In genomic region chr6:155142902-155143609, GRCh38 we compare ENCODE assay signal across 8 cellular contexts.
DNase-seq lines count a peak whose midpoint lies in the region; ATAC-seq, FAIRE-seq and TF ChIP-seq lines count a peak whose summit lies in the region.

No MANE protein-coding gene starts in this region.

- DNase-seq in GM18507 (ENCODE audit: extremely low spot score, insufficient read length, low read depth) = no peak
- no peak for DNase-seq in MG63
- no peak for DNase-seq in effector memory CD8-positive, alpha-beta T cell
- no peak for DNase-seq in gastrocnemius medialis
- no peak for DNase-seq in GDM1 (lab: John Stamatoyannopoulos, UW)
- DNase-seq in mesenteric fat pad (ENCODE audit: low spot score) = no peak
- DNase-seq in activated naive CD4-positive, alpha-beta T cell treated with anti-CD3 and anti-CD28 coated beads for 36 hours = no peak

- peak; percentile 56 for ATAC-seq in effector memory CD8-positive, alpha-beta T cell (replicated peaks)
- ATAC-seq in gastrocnemius medialis = peak in 1 of 2 donors; percentile 62
- ATAC-seq in HG02885 (IDR thresholded peaks at IDR 0.05; ENCODE audit: poor library complexity, unreplicated experiment) = no peak

- H3K9me3 Mint-ChIP-seq in effector memory CD8-positive, alpha-beta T cell = no peaks in the 10 kb centered on the region
- H3K9me3 Mint-ChIP-seq in activated naive CD4-positive, alpha-beta T cell treated with anti-CD3 and anti-CD28 coated beads for 36 hours = no peaks in the 10 kb centered on the region

- no peaks in the 10 kb centered on the region for H3K27me3 ChIP-seq in MG63
- H3K27me3 ChIP-seq in gastrocnemius medialis = no peaks in the 10 kb centered on the region

- H3K9me3 ChIP-seq in MG63 = no peaks in the 10 kb centered on the region
- H3K9me3 ChIP-seq in gastrocnemius medialis = no peaks in the 10 kb centered on the region

- peaks cover 20 to 24% of the 10 kb centered on the region in 2 donors for H3K4me1 Mint-ChIP-seq in effector memory CD8-positive, alpha-beta T cell (ENCODE audit: low read depth in 2 of 2)
- peaks cover 22% of the 10 kb centered on the region for H3K4me1 Mint-ChIP-seq in activated naive CD4-positive, alpha-beta T cell treated with anti-CD3 and anti-CD28 coated beads for 36 hours (ENCODE audit: low read depth)

- H3K4me1 ChIP-seq in gastrocnemius medialis = peaks cover 23 to 27% of the 10 kb centered on the region in 2 donors

- H3K27me3 Mint-ChIP-seq in effector memory CD8-positive, alpha-beta T cell = no peaks in the 10 kb centered on the region
- H3K27me3 Mint-ChIP-seq in activated naive CD4-positive, alpha-beta T cell treated with anti-CD3 and anti-CD28 coated beads for 36 hours (ENCODE audit: low read depth) = no peaks in the 10 kb centered on the region

- CTCF ChIA-PET in activated naive CD4-positive, alpha-beta T cell treated with anti-CD3 and anti-CD28 coated beads for 36 hours (lab: Charles Lee) = no interaction called here

- TF ChIP-seq POLR2A in gastrocnemius medialis (IDR thresholded peaks at IDR 0.05) = no peak

- peak overlapping the region; percentile 66 to 83 for H3K4me3 Mint-ChIP-seq in effector memory CD8-positive, alpha-beta T cell
- no peak overlapping the region for H3K4me3 Mint-ChIP-seq in activated naive CD4-positive, alpha-beta T cell treated with anti-CD3 and anti-CD28 coated beads for 36 hours

- no peak for TF ChIP-seq CTCF in gastrocnemius medialis (IDR thresholded peaks at IDR 0.05 in 4 of 5, conservative IDR thresholded peaks at IDR 0.05 in 1 of 5)

- intact Hi-C loops in gastrocnemius medialis (cut with DNase I; ENCODE audit: low total_unique reads) = no loop called here
- intact Hi-C loops in activated naive CD4-positive, alpha-beta T cell treated with anti-CD3 and anti-CD28 coated beads for 36 hours (cut with micrococcal nuclease) = no loop called here

- no peaks in the 10 kb centered on the region for H3K36me3 Mint-ChIP-seq in effector memory CD8-positive, alpha-beta T cell (ENCODE audit: insufficient read depth)
- H3K36me3 Mint-ChIP-seq in activated naive CD4-positive, alpha-beta T cell treated with anti-CD3 and anti-CD28 coated beads for 36 hours (ENCODE audit: low read depth) = no peaks in the 10 kb centered on the region

- peak; percentile 42 for FAIRE-seq in GM18507 (lab: Jason Lieb, UNC)

- peak overlapping the region; percentile 90 to 97 for H3K27ac Mint-ChIP-seq in effector memory CD8-positive, alpha-beta T cell
- no peak overlapping the region for H3K27ac Mint-ChIP-seq in activated naive CD4-positive, alpha-beta T cell treated with anti-CD3 and anti-CD28 coated beads for 36 hours

- peak overlapping the region; percentile 38 for H3K4me3 ChIP-seq in MG63
- peak overlapping the region; percentile 16 to 52 (median 24) for H3K4me3 ChIP-seq in gastrocnemius medialis

- peak overlapping the region; percentile 20 to 46 (median 24) for H3K27ac ChIP-seq in gastrocnemius medialis

- in situ Hi-C loops in gastrocnemius medialis (cut with MboI; ENCODE audit: low sequenced_read_pairs in 4 of 4) = no loop called here

- H3K36me3 ChIP-seq in MG63 = no peaks in the 10 kb centered on the region
- no peaks in the 10 kb centered on the region for H3K36me3 ChIP-seq in gastrocnemius medialis
